ENCODE assay signal across 13 cellular contexts in the genomic region with DNA sequence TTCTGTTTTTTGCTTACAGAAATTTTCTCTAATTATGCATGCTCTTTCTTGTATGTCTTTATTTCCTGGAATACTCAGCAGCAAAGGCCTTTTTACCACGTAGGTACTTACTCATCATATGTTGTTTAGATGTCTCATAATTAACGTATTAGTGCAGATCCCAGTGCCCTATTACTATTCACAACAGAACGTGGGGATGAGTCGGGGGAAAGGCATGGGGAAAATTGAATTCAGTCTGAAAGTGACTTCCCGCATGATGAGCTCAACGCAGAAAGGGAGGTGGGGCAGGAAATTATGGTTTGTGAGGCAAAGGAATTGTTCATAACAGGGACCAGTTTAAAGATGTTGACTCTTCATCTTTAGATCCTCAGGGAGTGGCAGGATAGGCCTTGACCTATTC. TPM values are rescaled to one million over a fixed set of nuclear protein-coding genes. Genes with fewer than 3 reads are reported as not detected.
DNase-seq lines count a peak whose midpoint lies in the region; ATAC-seq and TF ChIP-seq lines count a peak whose summit lies in the region.
"Had no signal": no experiment of that assay in that cellular context is flagged by ENCODE, and none has a peak within 500 bp of the region (broad histone marks: within the 10 kb centered on the region; RNA-seq: fewer than 3 reads in every experiment).

No MANE protein-coding gene starts in this region.

- CTCF ChIA-PET in naive thymus-derived CD4-positive, alpha-beta T cell (lab: Charles Lee): no interaction called here

- DNase-seq in Daoy (ENCODE audit: low read depth) (peak; percentile 46), NCI-H69 (lab: John Stamatoyannopoulos, UW) (peak; percentile 0), dermis microvascular lymphatic vessel endothelial cell (ENCODE audit: low read depth in 2 of 2) (peak; percentile 47 to 91), GDM1 (lab: John Stamatoyannopoulos, UW) (no peak), GM10266 (ENCODE audit: extremely low spot score) (no peak)
- no peak for DNase-seq in naive thymus-derived CD4-positive, alpha-beta T cell
- no peak for DNase-seq in effector memory CD8-positive, alpha-beta T cell
- DNase-seq: activated T-cell treated with anti-CD3 and anti-CD28 coated beads, Interleukin-2, amount 50 U/mL, for 48 hours; left colon; NCI-H2227 treated with DMSO at 0.1 percent for 48 hours had no signal

- no peaks in the 10 kb centered on the region for H3K4me1 ChIP-seq in naive thymus-derived CD4-positive, alpha-beta T cell (ENCODE audit: control insufficient read depth in 2 of 2, insufficient read depth in 2 of 2, low read length in 2 of 2)

- no peak overlapping the region for H3K27ac Mint-ChIP-seq in naive thymus-derived CD4-positive, alpha-beta T cell
- no peak overlapping the region for H3K27ac Mint-ChIP-seq in effector memory CD8-positive, alpha-beta T cell

- H3K36me3 Mint-ChIP-seq in naive thymus-derived CD4-positive, alpha-beta T cell: no peaks in the 10 kb centered on the region
- H3K36me3 Mint-ChIP-seq in effector memory CD8-positive, alpha-beta T cell (ENCODE audit: insufficient read depth): no peaks in the 10 kb centered on the region

- H3K4me3 ChIP-seq in naive thymus-derived CD4-positive, alpha-beta T cell (ENCODE audit: low read length): no peak overlapping the region

- no peak for TF ChIP-seq CTCF in GM10266 (IDR thresholded peaks at IDR 0.05; ENCODE audit: control insufficient read depth, insufficient read depth, low read depth, missing control alignments)

- H3K9me3 ChIP-seq in naive thymus-derived CD4-positive, alpha-beta T cell (ENCODE audit: control insufficient read depth in 2 of 3, low read length in 3 of 3): no peaks in the 10 kb centered on the region

- H3K9me3 Mint-ChIP-seq in naive thymus-derived CD4-positive, alpha-beta T cell: peaks cover 0 to 8% (median 0%) of the 10 kb centered on the region in 11 donors
- peaks cover 2 to 6% of the 10 kb centered on the region in 2 donors for H3K9me3 Mint-ChIP-seq in effector memory CD8-positive, alpha-beta T cell

- peak; percentile 20 for ATAC-seq in naive thymus-derived CD4-positive, alpha-beta T cell
- no peak for ATAC-seq in HG03280 (IDR thresholded peaks at IDR 0.05; ENCODE audit: unreplicated experiment)
- ATAC-seq in effector memory CD8-positive, alpha-beta T cell (replicated peaks): no peak
- ATAC-seq: left colon, sciatic nerve had no signal

- no peak overlapping the region for H3K4me3 Mint-ChIP-seq in naive thymus-derived CD4-positive, alpha-beta T cell
- H3K4me3 Mint-ChIP-seq in effector memory CD8-positive, alpha-beta T cell: no peak overlapping the region

- H3K27me3 Mint-ChIP-seq in naive thymus-derived CD4-positive, alpha-beta T cell: peaks cover 0 to 17% (median 5%) of the 10 kb centered on the region in 5 donors
- no peaks in the 10 kb centered on the region for H3K27me3 Mint-ChIP-seq in effector memory CD8-positive, alpha-beta T cell

- intact Hi-C loops in naive thymus-derived CD4-positive, alpha-beta T cell (cut with micrococcal nuclease): no loop called here

- H3K36me3 ChIP-seq in naive thymus-derived CD4-positive, alpha-beta T cell (ENCODE audit: control insufficient read depth in 2 of 3, insufficient read depth in 3 of 3, low read length in 3 of 3): no peaks in the 10 kb centered on the region

- POLR2A ChIA-PET in naive thymus-derived CD4-positive, alpha-beta T cell (lab: Charles Lee): no interaction called here

- no peaks in the 10 kb centered on the region for H3K27me3 ChIP-seq in naive thymus-derived CD4-positive, alpha-beta T cell (ENCODE audit: control insufficient read depth in 2 of 2, insufficient read depth in 2 of 2, low read length in 2 of 2)

- H3K27ac ChIP-seq in naive thymus-derived CD4-positive, alpha-beta T cell (ENCODE audit: low read depth, low read length): no peak overlapping the region

- H3K4me1 Mint-ChIP-seq in naive thymus-derived CD4-positive, alpha-beta T cell: peaks cover 0 to 9% (median 0%) of the 10 kb centered on the region in 7 donors
- no peaks in the 10 kb centered on the region for H3K4me1 Mint-ChIP-seq in effector memory CD8-positive, alpha-beta T cell (ENCODE audit: low read depth in 2 of 2)

RNA-seq across cellular contexts. Expression of gene TMPRSS11D, which starts 1.9 kb away (rescaled TPM):
- not detected in 2 replicates for total RNA-seq in Daoy (2014; rRNA removed; shearing (Covaris generic))
- under 0.01 and 0.13 TPM in 2 replicates for total RNA-seq in dermis microvascular lymphatic vessel endothelial cell
- not detected for total RNA-seq in naive thymus-derived CD4-positive, alpha-beta T cell
- polyA plus RNA-seq in naive thymus-derived CD4-positive, alpha-beta T cell: not detected
- total RNA-seq: left colon; sciatic nerve; T-helper 2 cell treated with Interferon-gamma antibody and Interleukin-4, amounts not matched to agents 100 ng/mL and 5 ng/mL, for 36 hours had no signal

Comparison
In these comparisons a context has a peak if more than half of its experiments do, and no peak if none do; other contexts are left out.
1. DNase-seq: peak in Daoy (single experiment), NCI-H69 (single experiment) and dermis microvascular lymphatic vessel endothelial cell (2 of 2); none in naive thymus-derived CD4-positive, alpha-beta T cell (0 of 9), GDM1 (single experiment), effector memory CD8-positive, alpha-beta T cell (0 of 3) and GM10266 (single experiment).